ENCODE assay signal across 21 cellular contexts in the genomic region with DNA sequence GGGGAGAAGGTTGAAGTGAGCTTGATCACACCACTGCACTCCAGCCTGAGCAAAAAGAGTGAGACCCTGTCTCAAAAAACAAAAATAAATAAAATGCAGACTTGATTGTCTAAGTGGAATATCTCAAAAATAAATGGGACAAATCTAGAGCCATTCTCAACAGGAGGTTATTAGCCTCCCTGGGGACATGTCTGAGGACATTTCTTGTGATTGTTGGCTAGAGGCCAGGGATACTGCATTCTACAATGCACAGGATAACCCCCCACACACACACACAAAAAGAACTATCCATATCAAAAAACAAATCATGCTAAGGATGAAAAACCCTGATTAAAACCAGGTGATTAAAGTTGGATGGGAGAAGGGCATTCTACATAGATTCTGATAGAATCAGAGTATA. TPM values are rescaled to one million over a fixed set of nuclear protein-coding genes. Genes with fewer than 3 reads are reported as not detected.
DNase-seq lines count a peak whose midpoint lies in the region; ATAC-seq and TF ChIP-seq lines count a peak whose summit lies in the region.
"Had no signal": no experiment of that assay in that cellular context is flagged by ENCODE, and none has a peak within 500 bp of the region (broad histone marks: within the 10 kb centered on the region; RNA-seq: fewer than 3 reads in every experiment).

No MANE protein-coding gene starts in this region.

- H3K4me2 ChIP-seq in osteoblast (ENCODE audit: insufficient read depth, low read length): no peak overlapping the region
- H3K4me2 ChIP-seq: A549 had no signal

- peaks cover 13% of the 10 kb centered on the region for H4K20me1 ChIP-seq in osteoblast (ENCODE audit: insufficient read depth, low read length)

- H3K4me1 ChIP-seq in CD8-positive, alpha-beta memory T cell (ENCODE audit: insufficient read depth, low read length): no peaks in the 10 kb centered on the region
- H3K4me1 ChIP-seq in osteoblast (ENCODE audit: insufficient read depth, low read length): no peaks in the 10 kb centered on the region
- H3K4me1 ChIP-seq: A549 had no signal

- peaks cover 66% of the 10 kb centered on the region for H3K36me3 ChIP-seq in CD8-positive, alpha-beta memory T cell (ENCODE audit: insufficient read depth, low read length)
- H3K36me3 ChIP-seq in osteoblast (ENCODE audit: insufficient read depth, low read length): peaks cover 65% of the 10 kb centered on the region

- no peak for ATAC-seq in HG03521 (IDR thresholded peaks at IDR 0.05; ENCODE audit: unreplicated experiment)
- no peak for ATAC-seq in HG03439 (IDR thresholded peaks at IDR 0.05; ENCODE audit: unreplicated experiment)
- ATAC-seq: A549 had no signal

- H3K79me2 ChIP-seq in osteoblast (ENCODE audit: insufficient read depth, low read length): peaks cover 73% of the 10 kb centered on the region

- POLR2A ChIA-PET in activated CD4-positive, alpha-beta memory T cell treated with anti-CD3 and anti-CD28 coated beads, Interleukin-2, amount 10 ng/mL, durations not matched to agents 7 days and 5 days (lab: Charles Lee): no interaction called here
- POLR2A ChIA-PET in activated CD4-positive, alpha-beta memory T cell treated with anti-CD3 and anti-CD28 coated beads for 36 hours (lab: Charles Lee): no interaction called here
- POLR2A ChIA-PET in CD8-positive, alpha-beta memory T cell (lab: Charles Lee): no interaction called here

- no peaks in the 10 kb centered on the region for H3K27me3 ChIP-seq in CD8-positive, alpha-beta memory T cell (ENCODE audit: insufficient read depth, low read length, poor library complexity, severe bottlenecking)
- H3K27me3 ChIP-seq in osteoblast (ENCODE audit: insufficient read depth, low read length): no peaks in the 10 kb centered on the region

- no peaks in the 10 kb centered on the region for H3K9me3 Mint-ChIP-seq in activated CD4-positive, alpha-beta memory T cell treated with anti-CD3 and anti-CD28 coated beads, Interleukin-2, amount 10 ng/mL, durations not matched to agents 7 days and 5 days
- H3K9me3 Mint-ChIP-seq in activated CD4-positive, alpha-beta memory T cell treated with anti-CD3 and anti-CD28 coated beads for 36 hours: no peaks in the 10 kb centered on the region
- H3K9me3 Mint-ChIP-seq in CD8-positive, alpha-beta memory T cell: no peaks in the 10 kb centered on the region
- H3K9me3 Mint-ChIP-seq: IgD-negative memory B cell had no signal

- intact Hi-C loops in activated CD4-positive, alpha-beta memory T cell treated with anti-CD3 and anti-CD28 coated beads for 36 hours (cut with micrococcal nuclease): no loop called here

- no peak overlapping the region for H2AFZ ChIP-seq in osteoblast (ENCODE audit: low read length)

- peaks cover 17% of the 10 kb centered on the region for H3K4me1 Mint-ChIP-seq in activated CD4-positive, alpha-beta memory T cell treated with anti-CD3 and anti-CD28 coated beads, Interleukin-2, amount 10 ng/mL, durations not matched to agents 7 days and 5 days
- H3K4me1 Mint-ChIP-seq in activated CD4-positive, alpha-beta memory T cell treated with anti-CD3 and anti-CD28 coated beads for 36 hours (ENCODE audit: low read depth): peaks cover 25% of the 10 kb centered on the region
- peaks cover 25 to 42% (median 34%) of the 10 kb centered on the region in 3 donors for H3K4me1 Mint-ChIP-seq in CD8-positive, alpha-beta memory T cell

- CTCF ChIA-PET in activated CD4-positive, alpha-beta memory T cell treated with anti-CD3 and anti-CD28 coated beads, Interleukin-2, amount 10 ng/mL, durations not matched to agents 7 days and 5 days (lab: Charles Lee): no interaction called here
- CTCF ChIA-PET in activated CD4-positive, alpha-beta memory T cell treated with anti-CD3 and anti-CD28 coated beads for 36 hours (lab: Charles Lee): no interaction called here
- CTCF ChIA-PET in CD8-positive, alpha-beta memory T cell (lab: Charles Lee): no interaction called here

- H3K4me3 ChIP-seq in CD8-positive, alpha-beta memory T cell (ENCODE audit: low read length): no peak overlapping the region
- H3K4me3 ChIP-seq in cardiac fibroblast (replicated peaks in 1 of 2; ENCODE audit: low read depth in 2 of 2, low read length in 2 of 2): no peak overlapping the region
- H3K4me3 ChIP-seq in osteoblast (ENCODE audit: insufficient read depth, low read length): no peak overlapping the region
- H3K4me3 ChIP-seq: A549 had no signal

- H3K4me3 Mint-ChIP-seq in activated CD4-positive, alpha-beta memory T cell treated with anti-CD3 and anti-CD28 coated beads, Interleukin-2, amount 10 ng/mL, durations not matched to agents 7 days and 5 days: no peak overlapping the region
- no peak overlapping the region for H3K4me3 Mint-ChIP-seq in activated CD4-positive, alpha-beta memory T cell treated with anti-CD3 and anti-CD28 coated beads for 36 hours
- H3K4me3 Mint-ChIP-seq in CD8-positive, alpha-beta memory T cell: no peak overlapping the region
- H3K4me3 Mint-ChIP-seq: IgD-negative memory B cell had no signal

- peaks cover 86% of the 10 kb centered on the region for H3K36me3 Mint-ChIP-seq in activated CD4-positive, alpha-beta memory T cell treated with anti-CD3 and anti-CD28 coated beads, Interleukin-2, amount 10 ng/mL, durations not matched to agents 7 days and 5 days (ENCODE audit: low read depth)
- H3K36me3 Mint-ChIP-seq in activated CD4-positive, alpha-beta memory T cell treated with anti-CD3 and anti-CD28 coated beads for 36 hours: peaks cover 63% of the 10 kb centered on the region
- H3K36me3 Mint-ChIP-seq in CD8-positive, alpha-beta memory T cell: peaks cover 11 to 93% (median 36%) of the 10 kb centered on the region in 3 donors

- H3K27ac ChIP-seq in CD8-positive, alpha-beta memory T cell (ENCODE audit: low read depth, low read length): no peak overlapping the region
- peak overlapping the region; percentile 3 for H3K27ac ChIP-seq in osteoblast (ENCODE audit: low read depth, low read length)
- H3K27ac ChIP-seq: A549, C4-2B had no signal

- TF ChIP-seq CTCF in cardiac fibroblast (IDR thresholded peaks at IDR 0.05; ENCODE audit: low read depth, low read length): no peak
- TF ChIP-seq CTCF in osteoblast (IDR thresholded peaks at IDR 0.05; ENCODE audit: extremely low read depth, low read depth, low read length): no peak

- peak overlapping the region; percentile 18 for H3K27ac Mint-ChIP-seq in activated CD4-positive, alpha-beta memory T cell treated with anti-CD3 and anti-CD28 coated beads, Interleukin-2, amount 10 ng/mL, durations not matched to agents 7 days and 5 days
- H3K27ac Mint-ChIP-seq in activated CD4-positive, alpha-beta memory T cell treated with anti-CD3 and anti-CD28 coated beads for 36 hours: no peak overlapping the region
- H3K27ac Mint-ChIP-seq in CD8-positive, alpha-beta memory T cell: peak overlapping the region in 6 of 8 donors; percentile 3 to 70 (median 16)

- no peaks in the 10 kb centered on the region for H3K27me3 Mint-ChIP-seq in activated CD4-positive, alpha-beta memory T cell treated with anti-CD3 and anti-CD28 coated beads, Interleukin-2, amount 10 ng/mL, durations not matched to agents 7 days and 5 days
- no peaks in the 10 kb centered on the region for H3K27me3 Mint-ChIP-seq in activated CD4-positive, alpha-beta memory T cell treated with anti-CD3 and anti-CD28 coated beads for 36 hours
- no peaks in the 10 kb centered on the region for H3K27me3 Mint-ChIP-seq in CD8-positive, alpha-beta memory T cell
- H3K27me3 Mint-ChIP-seq: IgD-negative memory B cell had no signal

- no peak for DNase-seq in activated CD4-positive, alpha-beta memory T cell treated with anti-CD3 and anti-CD28 coated beads, Interleukin-2, amount 10 ng/mL, durations not matched to agents 7 days and 5 days
- no peak for DNase-seq in activated CD4-positive, alpha-beta memory T cell treated with anti-CD3 and anti-CD28 coated beads for 36 hours
- no peak for DNase-seq in CD8-positive, alpha-beta memory T cell
- DNase-seq in cardiac fibroblast (ENCODE audit: low read depth in 2 of 2): peak; percentile 7 to 40
- DNase-seq in osteoblast (ENCODE audit: insufficient read length, low spot score, missing footprints): no peak
- DNase-seq in NCI-H1930 (lab: John Stamatoyannopoulos, UW): no peak
- DNase-seq: COR-L47, EL, NCI-H1105, NCI-H1694, NCI-H446, RPMI8226, SIG-M5 had no signal

- H3K9me3 ChIP-seq in CD8-positive, alpha-beta memory T cell (ENCODE audit: low read length): no peaks in the 10 kb centered on the region
- no peaks in the 10 kb centered on the region for H3K9me3 ChIP-seq in osteoblast (ENCODE audit: low read depth, low read length)
- H3K9me3 ChIP-seq: A549 had no signal

RNA-seq across cellular contexts. Expression of a gene that starts 37.5 kb away (rescaled TPM):
- total RNA-seq in activated CD4-positive, alpha-beta memory T cell treated with anti-CD3 and anti-CD28 coated beads, Interleukin-2, amount 10 ng/mL, durations not matched to agents 7 days and 5 days: not detected
- not detected for total RNA-seq in activated CD4-positive, alpha-beta memory T cell treated with anti-CD3 and anti-CD28 coated beads for 36 hours
- not detected for total RNA-seq in CD8-positive, alpha-beta memory T cell
- polyA plus RNA-seq in CD8-positive, alpha-beta memory T cell: not detected
- not detected in 2 replicates for total RNA-seq in osteoblast
- total RNA-seq: H4, HT1080, LHCN-M2 had no signal
- polyA plus RNA-seq: A549, IgD-negative memory B cell had no signal

Comparison
In these comparisons a context has a peak if more than half of its experiments do, and no peak if none do; other contexts are left out.
1. DNase-seq: peak in cardiac fibroblast (2 of 2); none in activated CD4-positive, alpha-beta memory T cell treated with anti-CD3 and anti-CD28 coated beads, Interleukin-2, amount 10 ng/mL, durations not matched to agents 7 days and 5 days (single experiment), activated CD4-positive, alpha-beta memory T cell treated with anti-CD3 and anti-CD28 coated beads for 36 hours (single experiment), CD8-positive, alpha-beta memory T cell (0 of 5), osteoblast (single experiment) and NCI-H1930 (0 of 2).